ENCODE assay signal across 16 cellular contexts in genomic region chr1:160315359-160315758, GRCh38. TPM values are rescaled to one million over a fixed set of nuclear protein-coding genes. Genes with fewer than 3 reads are reported as not detected.
DNase-seq lines count a peak whose midpoint lies in the region; ATAC-seq, FAIRE-seq and TF ChIP-seq lines count a peak whose summit lies in the region.
"Had no signal": no experiment of that assay in that cellular context is flagged by ENCODE, and none has a peak within 500 bp of the region (broad histone marks: within the 10 kb centered on the region; RNA-seq: fewer than 3 reads in every experiment).

No MANE protein-coding gene starts in this region.

- 82% methylated on average over 2 of the region's 2 CpGs for WGBS in HepG2 (ENCODE audit: low lambda C conversion rate)
- WGBS in right lobe of liver (ENCODE audit: insufficient coverage, low coverage, low lambda C conversion rate, missing lambda C conversion rate) = no CpG with 5 or more reads among the region's 2 CpGs
- 20 to 58% (median 40%) methylated on average over 2 of the region's 2 CpGs for WGBS in stomach, 5 donors

- intact Hi-C loops in HepG2 (cut with micrococcal nuclease; ENCODE audit: unreplicated experiment) = no loop called here
- intact Hi-C loops in right lobe of liver (cut with DNase I) = no loop called here
- intact Hi-C loops in activated CD8-positive, alpha-beta T cell treated with anti-CD3 and anti-CD28 coated beads for 36 hours (cut with micrococcal nuclease) = no loop called here
- intact Hi-C loops in stomach (cut with DNase I; ENCODE audit: low total_unique reads) = no loop called here
- intact Hi-C loops in head of caudate nucleus (cut with DNase I) = no loop called here

- H3K27me3 Mint-ChIP-seq in activated CD8-positive, alpha-beta T cell treated with anti-CD3 and anti-CD28 coated beads for 36 hours = no peaks in the 10 kb centered on the region
- H3K27me3 Mint-ChIP-seq: CD8-positive, alpha-beta memory T cell had no signal

- H3K4me2 ChIP-seq in HepG2 (ENCODE audit: low read depth, low read length) = no peak overlapping the region

- DNase-seq in HepG2 (ENCODE audit: low spot score) (peak; percentile 65), right lobe of liver (no peak), stomach (no peak), head of caudate nucleus (no peak), T-helper 2 cell (no peak)
- DNase-seq in activated CD8-positive, alpha-beta T cell treated with anti-CD3 and anti-CD28 coated beads for 36 hours = no peak
- DNase-seq: CD8-positive, alpha-beta memory T cell; GF-D8; GOT3; KG1; MM.1S; NCI-H1105; NCI-H187; NCI-H774 had no signal

- peak overlapping the region; percentile 63 for H3K27ac Mint-ChIP-seq in activated CD8-positive, alpha-beta T cell treated with anti-CD3 and anti-CD28 coated beads for 36 hours

- in situ Hi-C loops in HepG2 (cut with HindIII; ENCODE audit: extremely low pct_ligation_motif_present, low pct_unique_long_range_greater_than_20kb) = no loop called here

- ATAC-seq in HepG2 (peak; percentile 78), right lobe of liver (no peak), esophagus mucosa (peak; percentile 47), HG02763 (IDR thresholded peaks at IDR 0.05; ENCODE audit: unreplicated experiment) (no peak)
- no peak for ATAC-seq in activated CD8-positive, alpha-beta T cell treated with anti-CD3 and anti-CD28 coated beads for 36 hours

- no peaks in the 10 kb centered on the region for H3K9me3 ChIP-seq in HepG2 (ENCODE audit: low read length)
- no peaks in the 10 kb centered on the region for H3K9me3 ChIP-seq in right lobe of liver
- H3K9me3 ChIP-seq in stomach = peaks cover 0 to 5% (median 0%) of the 10 kb centered on the region in 4 donors

- TF ChIP-seq POLR2A in HepG2 (IDR thresholded peaks at IDR 0.05; ENCODE audit: insufficient read depth in 1 of 2, low read depth in 2 of 2, low read length in 2 of 2) (no peak), right lobe of liver (IDR thresholded peaks at IDR 0.05) (no peak), stomach (IDR thresholded peaks at IDR 0.05) (no peak)

- no peak overlapping the region for H3K4me3 ChIP-seq in HepG2 (replicated peaks in 1 of 3; ENCODE audit: insufficient read depth in 1 of 3, low read depth in 2 of 3, low read length in 3 of 3)
- no peak overlapping the region for H3K4me3 ChIP-seq in right lobe of liver
- H3K4me3 ChIP-seq in stomach = no peak overlapping the region

- no peak for FAIRE-seq in HepG2 (lab: Jason Lieb, UNC)

- H3K4me1 ChIP-seq in HepG2 (ENCODE audit: insufficient read depth, low read length) (0 out of 2 replicates have a peak, but pooled peaks cover 7% of the 10 kb centered on the region), right lobe of liver (no peaks in the 10 kb centered on the region), stomach (peaks cover 0 to 28% (median 12%) of the 10 kb centered on the region in 4 donors)

- POLR2A ChIA-PET in HepG2 (lab: Yijun Ruan, JAX) = no interaction called here
- POLR2A ChIA-PET in activated CD8-positive, alpha-beta T cell treated with anti-CD3 and anti-CD28 coated beads for 36 hours (lab: Charles Lee) = interaction anchor here (1.6 kb wide), 1 partner anchor 52 kb away, joined by 3 read pairs; the partner anchor contains the start of gene DCAF8

- TF ChIP-seq RAD21 in HepG2 (CRISPR knock-in tag; IDR thresholded peaks at IDR 0.05) = no peak

- CTCF ChIA-PET in HepG2 (lab: Yijun Ruan, JAX; ENCODE audit: low intra/inter-chr PET ratio, low total read pairs) = no interaction called here
- CTCF ChIA-PET in activated CD8-positive, alpha-beta T cell treated with anti-CD3 and anti-CD28 coated beads for 36 hours (lab: Charles Lee) = interaction anchor here (0.8 to 1.0 kb wide), 3 partner anchors 18 to 60 kb away, joined by 3 read pairs; no protein-coding TSS in a partner anchor

- H3K79me2 ChIP-seq in HepG2 (ENCODE audit: insufficient read depth, low read length) = peaks cover 22% of the 10 kb centered on the region

- H3K9me3 Mint-ChIP-seq in activated CD8-positive, alpha-beta T cell treated with anti-CD3 and anti-CD28 coated beads for 36 hours = peaks cover 8% of the 10 kb centered on the region

- H3K36me3 ChIP-seq in HepG2 (replicated peaks in 1 of 2; ENCODE audit: control insufficient read depth in 1 of 2, insufficient read depth in 2 of 2, low read length in 2 of 2) = peaks cover 32 to 87% of the 10 kb centered on the region in 2 experiments
- H3K36me3 ChIP-seq in right lobe of liver = peaks cover 28 to 91% (median 52%) of the 10 kb centered on the region in 4 donors
- peaks cover 70 to 97% (median 96%) of the 10 kb centered on the region in 4 donors for H3K36me3 ChIP-seq in stomach

- H3K4me1 Mint-ChIP-seq in activated CD8-positive, alpha-beta T cell treated with anti-CD3 and anti-CD28 coated beads for 36 hours (ENCODE audit: low read depth) = peaks cover 17% of the 10 kb centered on the region

- H3K9ac ChIP-seq in HepG2 (ENCODE audit: insufficient read depth, low read depth, low read length) = no peak overlapping the region

- H3K27ac ChIP-seq in HepG2 (ENCODE audit: extremely low read length, insufficient read depth, low read length) (no peak overlapping the region), right lobe of liver (no peak overlapping the region), stomach (peak overlapping the region; percentile 5 to 51 (median 32))

- H2AFZ ChIP-seq in HepG2 (ENCODE audit: low read length) = no peak overlapping the region

- H4K20me1 ChIP-seq in HepG2 (ENCODE audit: insufficient read depth, low read length) = peaks cover 28% of the 10 kb centered on the region

- H3K4me3 Mint-ChIP-seq in activated CD8-positive, alpha-beta T cell treated with anti-CD3 and anti-CD28 coated beads for 36 hours = no peak overlapping the region
- H3K4me3 Mint-ChIP-seq: CD8-positive, alpha-beta memory T cell had no signal

- TF ChIP-seq EP300 in HepG2 (IDR thresholded peaks at IDR 0.05; ENCODE audit: low read depth in 2 of 2, low read length in 2 of 2) = no peak
- TF ChIP-seq EP300 in HepG2 (CRISPR knock-in tag; IDR thresholded peaks at IDR 0.05; ENCODE audit: borderline replicate concordance) = no peak
- no peak for TF ChIP-seq EP300 in stomach (IDR thresholded peaks at IDR 0.05)

- H3K36me3 Mint-ChIP-seq in activated CD8-positive, alpha-beta T cell treated with anti-CD3 and anti-CD28 coated beads for 36 hours (ENCODE audit: low read depth) = peaks cover 78% of the 10 kb centered on the region

- BruUV-seq in HepG2 (replicated peaks; lab: Mats Ljungman, UMichigan) = no TSS peak

- H3K27me3 ChIP-seq in HepG2 (ENCODE audit: control insufficient read depth in 1 of 2, insufficient read depth in 2 of 2, low read length in 2 of 2) (no peaks in the 10 kb centered on the region), right lobe of liver (no peaks in the 10 kb centered on the region), stomach (no peaks in the 10 kb centered on the region)

- TF ChIP-seq CTCF in HepG2 (CRISPR knock-in tag; IDR thresholded peaks at IDR 0.05) (no peak), right lobe of liver (IDR thresholded peaks at IDR 0.05) (no peak), stomach (IDR thresholded peaks at IDR 0.05) (no peak)
- no peak for TF ChIP-seq CTCF in activated CD8-positive, alpha-beta T cell treated with anti-CD3 and anti-CD28 coated beads for 36 hours (IDR thresholded peaks at IDR 0.05)

RNA-seq across cellular contexts. Expression of gene COPA, which starts 27.7 kb away (rescaled TPM):
- total RNA-seq in HepG2 (2016; rRNA removed; fragmentation: Illumina TruSeq; extraction: Trizol) (160 and 218 TPM in 2 replicates), right lobe of liver (100 to 1,000 TPM in 4 of 6 experiments, 10 to 100 TPM in 2; 75.5 to 109 (median 103) TPM), esophagus mucosa (93.9 TPM), stomach (100 to 1,000 TPM in 4 of 5 donors, 10 to 100 TPM in 1; 64.8 to 243 (median 124) TPM)
- total RNA-seq in HepG2 (2016; cell fraction: cytosol; rRNA removed; fragmentation: Illumina TruSeq; extraction: Trizol; ENCODE audit: low read depth) = 14.4 and 14.5 TPM in 2 replicates
- 161 and 205 TPM in 2 replicates for total RNA-seq in HepG2 (2016; cell fraction: insoluble cytoplasmic fraction; rRNA removed; fragmentation: Illumina TruSeq; extraction: Trizol)
- total RNA-seq in HepG2 (2016; cell fraction: membrane; rRNA removed; fragmentation: Illumina TruSeq; extraction: Trizol) = 31.4 and 36.0 TPM in 2 replicates
- total RNA-seq in HepG2 (2016; cell fraction: nucleus; rRNA removed; fragmentation: Illumina TruSeq; extraction: Trizol) = 137 and 150 TPM in 2 replicates
- polyA plus RNA-seq in HepG2 (2011; rRNA removed) (166 and 197 TPM in 2 replicates), stomach (10 to 100 TPM; 42.4 to 57.0 (median 49.2) TPM)
- 164 and 170 TPM in 2 replicates for polyA plus RNA-seq in HepG2 (2011; cell fraction: cytosol; rRNA removed)
- polyA plus RNA-seq in HepG2 (2011; cell fraction: nucleus; rRNA removed) = 117 and 120 TPM in 2 replicates
- 122 and 147 TPM in 2 replicates for polyA plus RNA-seq in HepG2 (2012)
- polyA plus RNA-seq in HepG2 (2016; cell fraction: cytosol; fragmentation: Illumina TruSeq; extraction: Trizol; ENCODE audit: low read depth) = 7.6 and 8.5 TPM in 2 replicates
- polyA plus RNA-seq in HepG2 (2016; cell fraction: insoluble cytoplasmic fraction; fragmentation: Illumina TruSeq; extraction: Trizol; ENCODE audit: low read depth) = 143 and 144 TPM in 2 replicates
- 17.9 and 21.8 TPM in 2 replicates for polyA plus RNA-seq in HepG2 (2016; cell fraction: membrane; fragmentation: Illumina TruSeq; extraction: Trizol; ENCODE audit: low read depth)
- 123 and 142 TPM in 2 replicates for polyA plus RNA-seq in HepG2 (2016; cell fraction: nucleus; fragmentation: Illumina TruSeq; extraction: Trizol; ENCODE audit: insufficient read depth, low read depth)
- 386 and 397 TPM in 2 replicates for polyA minus RNA-seq in HepG2 (2011; rRNA and poly(A)+ RNA removed; ENCODE audit: low replicate concordance)
- polyA minus RNA-seq in HepG2 (2011; cell fraction: cytosol; rRNA and poly(A)+ RNA removed) = 242 and 256 TPM in 2 replicates
- polyA minus RNA-seq in HepG2 (2011; cell fraction: nucleus; rRNA and poly(A)+ RNA removed) = 217 and 255 TPM in 2 replicates
- 100 to 1,000 TPM; 117 to 118 TPM for total RNA-seq in activated CD8-positive, alpha-beta T cell treated with anti-CD3 and anti-CD28 coated beads for 36 hours

RNA-seq across cellular contexts. Expression of gene NCSTN, which starts 27.8 kb away (rescaled TPM):
- 27.0 and 44.2 TPM in 2 replicates for total RNA-seq in HepG2 (2016; rRNA removed; fragmentation: Illumina TruSeq; extraction: Trizol)
- total RNA-seq in HepG2 (2016; cell fraction: cytosol; rRNA removed; fragmentation: Illumina TruSeq; extraction: Trizol; ENCODE audit: low read depth) = 6.0 and 7.0 TPM in 2 replicates
- 27.8 and 48.2 TPM in 2 replicates for total RNA-seq in HepG2 (2016; cell fraction: insoluble cytoplasmic fraction; rRNA removed; fragmentation: Illumina TruSeq; extraction: Trizol)
- 10.0 and 11.6 TPM in 2 replicates for total RNA-seq in HepG2 (2016; cell fraction: membrane; rRNA removed; fragmentation: Illumina TruSeq; extraction: Trizol)
- 73.4 and 88.5 TPM in 2 replicates for total RNA-seq in HepG2 (2016; cell fraction: nucleus; rRNA removed; fragmentation: Illumina TruSeq; extraction: Trizol)
- polyA plus RNA-seq in HepG2 (2011; rRNA removed) = 247 and 281 TPM in 2 replicates
- polyA plus RNA-seq in HepG2 (2011; cell fraction: cytosol; rRNA removed) = 199 and 230 TPM in 2 replicates
- 168 and 185 TPM in 2 replicates for polyA plus RNA-seq in HepG2 (2011; cell fraction: nucleus; rRNA removed)
- 96.6 and 115 TPM in 2 replicates for polyA plus RNA-seq in HepG2 (2012)
- 5.4 and 7.2 TPM in 2 replicates for polyA plus RNA-seq in HepG2 (2016; cell fraction: cytosol; fragmentation: Illumina TruSeq; extraction: Trizol; ENCODE audit: low read depth)
- 27.4 and 35.6 TPM in 2 replicates for polyA plus RNA-seq in HepG2 (2016; cell fraction: insoluble cytoplasmic fraction; fragmentation: Illumina TruSeq; extraction: Trizol; ENCODE audit: low read depth)
- polyA plus RNA-seq in HepG2 (2016; cell fraction: membrane; fragmentation: Illumina TruSeq; extraction: Trizol; ENCODE audit: low read depth) = 12.5 and 18.3 TPM in 2 replicates
- 159 TPM in 2 replicates for polyA plus RNA-seq in HepG2 (2016; cell fraction: nucleus; fragmentation: Illumina TruSeq; extraction: Trizol; ENCODE audit: insufficient read depth, low read depth)
- 236 and 291 TPM in 2 replicates for polyA minus RNA-seq in HepG2 (2011; rRNA and poly(A)+ RNA removed; ENCODE audit: low replicate concordance)
- polyA minus RNA-seq in HepG2 (2011; cell fraction: cytosol; rRNA and poly(A)+ RNA removed) = 87.7 and 123 TPM in 2 replicates
- 110 and 114 TPM in 2 replicates for polyA minus RNA-seq in HepG2 (2011; cell fraction: nucleus; rRNA and poly(A)+ RNA removed)
- 10 to 100 TPM; 31.1 to 45.7 (median 39.0) TPM for total RNA-seq in right lobe of liver
- 10 to 100 TPM; 36.6 to 38.0 TPM for total RNA-seq in activated CD8-positive, alpha-beta T cell treated with anti-CD3 and anti-CD28 coated beads for 36 hours
- total RNA-seq in esophagus mucosa = 60.1 TPM
- 100 to 1,000 TPM in 1 of 5 donors, 10 to 100 TPM in 4; 18.2 to 123 (median 71.0) TPM for total RNA-seq in stomach
- polyA plus RNA-seq in stomach = 10 to 100 TPM; 14.5 to 37.0 (median 34.6) TPM

RNA-seq across cellular contexts. Expression of gene PEX19, which starts 30.4 kb away (rescaled TPM):
- total RNA-seq in HepG2 (2016; rRNA removed; fragmentation: Illumina TruSeq; extraction: Trizol) (47.0 and 81.9 TPM in 2 replicates), right lobe of liver (10 to 100 TPM; 55.8 to 96.2 (median 84.1) TPM), esophagus mucosa (38.8 TPM), stomach (100 to 1,000 TPM in 1 of 5 donors, 10 to 100 TPM in 3, 1 to 10 TPM in 1; 9.3 to 117 (median 56.0) TPM)
- 5.1 and 6.3 TPM in 2 replicates for total RNA-seq in HepG2 (2016; cell fraction: cytosol; rRNA removed; fragmentation: Illumina TruSeq; extraction: Trizol; ENCODE audit: low read depth)
- 44.9 and 86.0 TPM in 2 replicates for total RNA-seq in HepG2 (2016; cell fraction: insoluble cytoplasmic fraction; rRNA removed; fragmentation: Illumina TruSeq; extraction: Trizol)
- total RNA-seq in HepG2 (2016; cell fraction: membrane; rRNA removed; fragmentation: Illumina TruSeq; extraction: Trizol) = 19.1 and 20.5 TPM in 2 replicates
- total RNA-seq in HepG2 (2016; cell fraction: nucleus; rRNA removed; fragmentation: Illumina TruSeq; extraction: Trizol) = 28.9 and 32.0 TPM in 2 replicates
- polyA plus RNA-seq in HepG2 (2011; rRNA removed) (48.3 and 51.8 TPM in 2 replicates), stomach (10 to 100 TPM; 15.7 to 29.3 (median 25.4) TPM)
- 34.9 and 46.4 TPM in 2 replicates for polyA plus RNA-seq in HepG2 (2011; cell fraction: cytosol; rRNA removed)
- 23.3 and 28.0 TPM in 2 replicates for polyA plus RNA-seq in HepG2 (2011; cell fraction: nucleus; rRNA removed)
- polyA plus RNA-seq in HepG2 (2012) = 38.3 and 48.7 TPM in 2 replicates
- 5.2 and 6.2 TPM in 2 replicates for polyA plus RNA-seq in HepG2 (2016; cell fraction: cytosol; fragmentation: Illumina TruSeq; extraction: Trizol; ENCODE audit: low read depth)
- polyA plus RNA-seq in HepG2 (2016; cell fraction: insoluble cytoplasmic fraction; fragmentation: Illumina TruSeq; extraction: Trizol; ENCODE audit: low read depth) = 84.0 and 84.9 TPM in 2 replicates
- 12.8 and 14.7 TPM in 2 replicates for polyA plus RNA-seq in HepG2 (2016; cell fraction: membrane; fragmentation: Illumina TruSeq; extraction: Trizol; ENCODE audit: low read depth)
- polyA plus RNA-seq in HepG2 (2016; cell fraction: nucleus; fragmentation: Illumina TruSeq; extraction: Trizol; ENCODE audit: insufficient read depth, low read depth) = 30.0 and 35.6 TPM in 2 replicates
- polyA minus RNA-seq in HepG2 (2011; rRNA and poly(A)+ RNA removed; ENCODE audit: low replicate concordance) = 56.5 and 59.3 TPM in 2 replicates
- polyA minus RNA-seq in HepG2 (2011; cell fraction: cytosol; rRNA and poly(A)+ RNA removed) = 28.6 and 31.3 TPM in 2 replicates
- polyA minus RNA-seq in HepG2 (2011; cell fraction: nucleus; rRNA and poly(A)+ RNA removed) = 48.5 and 69.5 TPM in 2 replicates
- 10 to 100 TPM; 52.9 to 56.9 TPM for total RNA-seq in activated CD8-positive, alpha-beta T cell treated with anti-CD3 and anti-CD28 coated beads for 36 hours

RNA-seq across cellular contexts. Expression of gene NHLH1, which starts 51.5 kb away (rescaled TPM):
- total RNA-seq in HepG2 (2016; rRNA removed; fragmentation: Illumina TruSeq; extraction: Trizol) (0.11 TPM in 1 of 2 replicates, not detected in the other), right lobe of liver (under 1 TPM in 2 of 6 experiments, not detected in 4; 0.07 to 0.12 TPM), esophagus mucosa (0.08 TPM), stomach (not detected)
- not detected in 2 replicates for total RNA-seq in HepG2 (2016; cell fraction: cytosol; rRNA removed; fragmentation: Illumina TruSeq; extraction: Trizol; ENCODE audit: low read depth)
- not detected in 2 replicates for total RNA-seq in HepG2 (2016; cell fraction: insoluble cytoplasmic fraction; rRNA removed; fragmentation: Illumina TruSeq; extraction: Trizol)
- total RNA-seq in HepG2 (2016; cell fraction: membrane; rRNA removed; fragmentation: Illumina TruSeq; extraction: Trizol) = not detected in 2 replicates
- total RNA-seq in HepG2 (2016; cell fraction: nucleus; rRNA removed; fragmentation: Illumina TruSeq; extraction: Trizol) = 0.19 and 0.22 TPM in 2 replicates
- polyA plus RNA-seq in HepG2 (2011; rRNA removed) (0.44 and 0.57 TPM in 2 replicates), stomach (under 1 TPM in 1 of 3 donors, not detected in 2; 0.08 TPM)
- 0.15 and 0.19 TPM in 2 replicates for polyA plus RNA-seq in HepG2 (2011; cell fraction: cytosol; rRNA removed)
- 0.93 and 1.1 TPM in 2 replicates for polyA plus RNA-seq in HepG2 (2011; cell fraction: nucleus; rRNA removed)
- 0.19 and 0.24 TPM in 2 replicates for polyA plus RNA-seq in HepG2 (2012)
- 0.05 TPM in 1 of 2 replicates, not detected in the other for polyA plus RNA-seq in HepG2 (2016; cell fraction: cytosol; fragmentation: Illumina TruSeq; extraction: Trizol; ENCODE audit: low read depth)
- 0.12 TPM in 1 of 2 replicates, not detected in the other for polyA plus RNA-seq in HepG2 (2016; cell fraction: insoluble cytoplasmic fraction; fragmentation: Illumina TruSeq; extraction: Trizol; ENCODE audit: low read depth)
- not detected in 2 replicates for polyA plus RNA-seq in HepG2 (2016; cell fraction: membrane; fragmentation: Illumina TruSeq; extraction: Trizol; ENCODE audit: low read depth)
- 1.00 and 1.1 TPM in 2 replicates for polyA plus RNA-seq in HepG2 (2016; cell fraction: nucleus; fragmentation: Illumina TruSeq; extraction: Trizol; ENCODE audit: insufficient read depth, low read depth)
- polyA minus RNA-seq in HepG2 (2011; rRNA and poly(A)+ RNA removed; ENCODE audit: low replicate concordance) = 0.52 and 1.1 TPM in 2 replicates
- not detected in 2 replicates for polyA minus RNA-seq in HepG2 (2011; cell fraction: cytosol; rRNA and poly(A)+ RNA removed)
- polyA minus RNA-seq in HepG2 (2011; cell fraction: nucleus; rRNA and poly(A)+ RNA removed) = 0.62 and 0.77 TPM in 2 replicates
- total RNA-seq in activated CD8-positive, alpha-beta T cell treated with anti-CD3 and anti-CD28 coated beads for 36 hours = under 1 TPM; 0.22 to 0.45 TPM
- polyA plus RNA-seq: CD8-positive, alpha-beta memory T cell had no signal

RNA-seq across cellular contexts. Expression of gene DCAF8, which starts 53.0 kb away (rescaled TPM):
- total RNA-seq in HepG2 (2016; rRNA removed; fragmentation: Illumina TruSeq; extraction: Trizol) = 52.3 and 79.8 TPM in 2 replicates
- 17.5 and 18.7 TPM in 2 replicates for total RNA-seq in HepG2 (2016; cell fraction: cytosol; rRNA removed; fragmentation: Illumina TruSeq; extraction: Trizol; ENCODE audit: low read depth)
- total RNA-seq in HepG2 (2016; cell fraction: insoluble cytoplasmic fraction; rRNA removed; fragmentation: Illumina TruSeq; extraction: Trizol) = 48.0 and 77.3 TPM in 2 replicates
- 29.8 and 32.3 TPM in 2 replicates for total RNA-seq in HepG2 (2016; cell fraction: membrane; rRNA removed; fragmentation: Illumina TruSeq; extraction: Trizol)
- total RNA-seq in HepG2 (2016; cell fraction: nucleus; rRNA removed; fragmentation: Illumina TruSeq; extraction: Trizol) = 139 and 162 TPM in 2 replicates
- 73.4 and 94.7 TPM in 2 replicates for polyA plus RNA-seq in HepG2 (2011; rRNA removed)
- 33.1 and 34.2 TPM in 2 replicates for polyA plus RNA-seq in HepG2 (2011; cell fraction: cytosol; rRNA removed)
- 505 and 552 TPM in 2 replicates for polyA plus RNA-seq in HepG2 (2011; cell fraction: nucleus; rRNA removed)
- 63.6 and 76.2 TPM in 2 replicates for polyA plus RNA-seq in HepG2 (2012)
- 4.0 and 4.4 TPM in 2 replicates for polyA plus RNA-seq in HepG2 (2016; cell fraction: cytosol; fragmentation: Illumina TruSeq; extraction: Trizol; ENCODE audit: low read depth)
- 34.8 and 37.8 TPM in 2 replicates for polyA plus RNA-seq in HepG2 (2016; cell fraction: insoluble cytoplasmic fraction; fragmentation: Illumina TruSeq; extraction: Trizol; ENCODE audit: low read depth)
- 12.0 and 13.0 TPM in 2 replicates for polyA plus RNA-seq in HepG2 (2016; cell fraction: membrane; fragmentation: Illumina TruSeq; extraction: Trizol; ENCODE audit: low read depth)
- 243 and 251 TPM in 2 replicates for polyA plus RNA-seq in HepG2 (2016; cell fraction: nucleus; fragmentation: Illumina TruSeq; extraction: Trizol; ENCODE audit: insufficient read depth, low read depth)
- polyA minus RNA-seq in HepG2 (2011; rRNA and poly(A)+ RNA removed; ENCODE audit: low replicate concordance) = 86.3 and 97.5 TPM in 2 replicates
- polyA minus RNA-seq in HepG2 (2011; cell fraction: cytosol; rRNA and poly(A)+ RNA removed) = 20.5 and 34.4 TPM in 2 replicates
- polyA minus RNA-seq in HepG2 (2011; cell fraction: nucleus; rRNA and poly(A)+ RNA removed) = 227 and 254 TPM in 2 replicates
- total RNA-seq in right lobe of liver = 100 to 1,000 TPM in 4 of 6 experiments, 10 to 100 TPM in 2; 80.2 to 137 (median 110) TPM
- 100 to 1,000 TPM; 116 TPM for total RNA-seq in activated CD8-positive, alpha-beta T cell treated with anti-CD3 and anti-CD28 coated beads for 36 hours
- 46.8 TPM for total RNA-seq in esophagus mucosa
- total RNA-seq in stomach = 100 to 1,000 TPM in 3 of 5 donors, 10 to 100 TPM in 2; 85.8 to 267 (median 148) TPM
- polyA plus RNA-seq in stomach = 10 to 100 TPM; 39.4 to 45.1 (median 40.7) TPM

Comparison
In these comparisons a context has a peak if more than half of its experiments do, and no peak if none do; other contexts are left out.
1. ATAC-seq: peak in HepG2 (single experiment) and esophagus mucosa (single experiment); none in right lobe of liver (0 of 4), activated CD8-positive, alpha-beta T cell treated with anti-CD3 and anti-CD28 coated beads for 36 hours (single experiment) and HG02763 (single experiment).
2. H3K27ac ChIP-seq: peak in stomach (5 of 5); none in HepG2 (single experiment) and right lobe of liver (0 of 3).